Comparison of ENCODE assay signal across 25 cellular contexts in genomic region chr1:2988256-2988655, GRCh38. TPM values are rescaled to one million over a fixed set of nuclear protein-coding genes. Genes with fewer than 3 reads are reported as not detected.
DNase-seq lines count a peak whose midpoint lies in the region; ATAC-seq, FAIRE-seq and TF ChIP-seq lines count a peak whose summit lies in the region.
"Had no signal": no experiment of that assay in that cellular context is flagged by ENCODE, and none has a peak within 500 bp of the region (broad histone marks: within the 10 kb centered on the region; RNA-seq: fewer than 3 reads in every experiment).

No MANE protein-coding gene starts in this region.

- peak; percentile 41 for ATAC-seq in sciatic nerve
- no peak for ATAC-seq in HG03354 (IDR thresholded peaks at IDR 0.05; ENCODE audit: poor library complexity, severe bottlenecking, unreplicated experiment)
- ATAC-seq in GM19324 (IDR thresholded peaks at IDR 0.05; ENCODE audit: low FRiP score, unreplicated experiment): no peak
- ATAC-seq: A549; CD8-positive, alpha-beta T cell; K562 had no signal

- DNase-seq in Peyer's patch: peak in 2 of 3 donors; percentile 18 to 32
- peak; percentile 60 for DNase-seq in astrocyte of the hippocampus (ENCODE audit: low read depth, low spot score)
- peak; percentile 51 for DNase-seq in sciatic nerve (ENCODE audit: low spot score)
- DNase-seq in HT-29 (ENCODE audit: low spot score): no peak
- DNase-seq in GM12891 (ENCODE audit: insufficient read length, low spot score): no peak
- DNase-seq: Calu3; CD8-positive, alpha-beta T cell; DMS53; EL; NCI-H1105; NCI-H1694; NCI-H510A; NCI-H748 treated with DMSO at 0.1 percent for 48 hours; RPMI8226; SIG-M5 had no signal

- no peaks in the 10 kb centered on the region for H3K9me3 ChIP-seq in Peyer's patch
- H3K9me3 ChIP-seq: A549 had no signal

- no peaks in the 10 kb centered on the region for H3K4me1 ChIP-seq in Peyer's patch
- H3K4me1 ChIP-seq: A549; BLaER1 treated with 17β-estradiol and CSF1 and Interleukin-3, amounts not matched to agents 10 nM and 100 nM had no signal

- H3K27me3 ChIP-seq in Peyer's patch (no peaks in the 10 kb centered on the region), layer of hippocampus (ENCODE audit: control insufficient read depth, insufficient read depth, low read length) (no peaks in the 10 kb centered on the region)
- H3K27me3 ChIP-seq: BLaER1 treated with 17β-estradiol and CSF1 and Interleukin-3, amounts not matched to agents 10 nM and 100 nM had no signal

- no peak overlapping the region for H3K4me3 ChIP-seq in Peyer's patch
- H3K4me3 ChIP-seq: A549; BLaER1 treated with 17β-estradiol and CSF1 and Interleukin-3, amounts not matched to agents 10 nM and 100 nM; K562 had no signal

- no peaks in the 10 kb centered on the region for H3K36me3 ChIP-seq in Peyer's patch
- H3K36me3 ChIP-seq: BLaER1 treated with 17β-estradiol and CSF1 and Interleukin-3, amounts not matched to agents 10 nM and 100 nM had no signal

- TF ChIP-seq CTCF in Peyer's patch (IDR thresholded peaks at IDR 0.05): no peak

- TF ChIP-seq POLR2A in Peyer's patch (IDR thresholded peaks at IDR 0.05) (no peak), GM12891 (IDR thresholded peaks at IDR 0.05; ENCODE audit: low read depth, low read length) (no peak)

- intact Hi-C loops in sciatic nerve (cut with DNase I): no loop called here

- no peak for FAIRE-seq in GM12891 (lab: Jason Lieb, UNC)
- FAIRE-seq: A549, GM12892, GM18507, H1, K562 had no signal

- H3K27ac ChIP-seq in Peyer's patch (no peak overlapping the region), layer of hippocampus (ENCODE audit: low read depth, low read length) (peak overlapping the region; percentile 79)
- H3K27ac ChIP-seq: A549; BLaER1 treated with 17β-estradiol and CSF1 and Interleukin-3, amounts not matched to agents 10 nM and 100 nM had no signal

TF ChIP-seq in GM12891, 5 proteins besides CTCF, POLR2A, EP300 and RAD21:
- TF ChIP-seq SPI1 (IDR thresholded peaks at IDR 0.05; ENCODE audit: low read depth, low read length) (no peak), POLR2AphosphoS5 (IDR thresholded peaks at IDR 0.05; ENCODE audit: low read depth, low read length) (no peak), PAX5 (IDR thresholded peaks at IDR 0.05; ENCODE audit: insufficient read depth, low read length, severe bottlenecking) (no peak), POU2F2 (IDR thresholded peaks at IDR 0.05; ENCODE audit: low read depth, low read length) (no peak), TAF1 (IDR thresholded peaks at IDR 0.05; ENCODE audit: low read depth, low read length) (no peak)

RNA-seq across cellular contexts. Expression of gene ACTRT2, which starts 33.0 kb away (rescaled TPM):
- not detected for total RNA-seq in Peyer's patch
- not detected for total RNA-seq in sciatic nerve
- not detected in 2 replicates for total RNA-seq in HT-29 (2014; rRNA removed; shearing (Covaris generic))
- not detected for polyA plus RNA-seq in GM12891 (2012; ENCODE audit: low read depth, missing spikeins)
- total RNA-seq: Calu3; CD8-positive, alpha-beta T cell; H1; K562; OCI-LY7 had no signal
- polyA plus RNA-seq: A549, H1, K562 had no signal

Comparison
In these comparisons a context has a peak if more than half of its experiments do, and no peak if none do; other contexts are left out.
1. DNase-seq: peak in Peyer's patch (2 of 3), astrocyte of the hippocampus (single experiment) and sciatic nerve (single experiment); none in HT-29 (single experiment) and GM12891 (single experiment).